ENCODE assay signal across 10 cellular contexts in the genomic region with DNA sequence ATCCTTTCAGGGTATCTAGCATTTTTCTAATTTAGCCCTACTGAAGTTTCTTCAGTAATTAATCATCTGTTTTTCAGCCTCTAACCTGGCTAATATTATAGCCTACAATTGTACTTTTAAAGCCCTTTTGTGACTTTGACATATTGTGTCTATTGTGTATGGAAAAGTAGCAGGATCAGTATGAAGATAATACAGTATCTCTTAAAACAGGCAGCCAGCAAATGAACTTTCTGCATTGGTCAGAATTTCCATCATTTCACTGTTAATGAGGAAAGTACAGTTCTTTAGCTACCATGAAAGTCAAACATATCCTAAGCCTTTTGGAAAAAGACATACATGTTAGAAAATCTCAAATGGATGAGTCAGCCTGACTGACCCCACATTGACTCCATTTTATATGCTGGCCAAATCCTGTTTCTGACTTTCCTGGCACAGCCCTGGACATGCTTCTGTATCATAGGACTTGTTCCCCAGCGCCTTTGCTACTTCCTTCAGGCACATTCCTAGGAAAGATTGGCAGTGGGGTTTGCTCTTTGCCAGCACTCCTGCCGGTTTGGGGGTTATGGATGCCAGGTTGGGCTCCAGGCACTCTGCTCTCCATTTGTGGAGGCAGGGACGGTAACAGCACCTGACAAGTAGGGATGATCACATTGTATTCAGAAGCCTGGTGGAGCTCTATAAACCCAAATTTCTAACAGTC. TPM values are rescaled to one million over a fixed set of nuclear protein-coding genes. Genes with fewer than 3 reads are reported as not detected.
DNase-seq lines count a peak whose midpoint lies in the region; ATAC-seq and TF ChIP-seq lines count a peak whose summit lies in the region.
"Had no signal": no experiment of that assay in that cellular context is flagged by ENCODE, and none has a peak within 500 bp of the region (broad histone marks: within the 10 kb centered on the region; RNA-seq: fewer than 3 reads in every experiment).

No MANE protein-coding gene starts in this region.

- H3K4me1 ChIP-seq in HEK293 (ENCODE audit: control insufficient read depth, insufficient read depth, low read length) = peaks cover 19% of the 10 kb centered on the region
- peaks cover 10 to 91% (median 16%) of the 10 kb centered on the region in 3 donors for H3K4me1 ChIP-seq in gastroesophageal sphincter
- H3K4me1 ChIP-seq in spleen = peaks cover 23 to 83% (median 54%) of the 10 kb centered on the region in 6 donors

- peaks cover 75% of the 10 kb centered on the region for H3K4me1 Mint-ChIP-seq in activated CD8-positive, alpha-beta T cell treated with anti-CD3 and anti-CD28 coated beads, Interleukin-2, amount 10 ng/mL, durations not matched to agents 7 days and 5 days (ENCODE audit: low read depth)

- H3K27me3 ChIP-seq in gastroesophageal sphincter (no peaks in the 10 kb centered on the region), spleen (replicated peaks in 1 of 7) (no peaks in the 10 kb centered on the region)

- no peak overlapping the region for H3K4me3 ChIP-seq in HEK293 (ENCODE audit: low read depth, low read length)
- no peak overlapping the region for H3K4me3 ChIP-seq in gastroesophageal sphincter
- no peak overlapping the region for H3K4me3 ChIP-seq in spleen

- ATAC-seq in activated CD8-positive, alpha-beta T cell treated with anti-CD3 and anti-CD28 coated beads, Interleukin-2, amount 10 ng/mL, durations not matched to agents 7 days and 5 days = no peak
- ATAC-seq in gastroesophageal sphincter (peak; percentile 65), HG03045 (IDR thresholded peaks at IDR 0.05; ENCODE audit: unreplicated experiment) (no peak), HG03095 (IDR thresholded peaks at IDR 0.05; ENCODE audit: unreplicated experiment) (no peak)

- H3K36me3 Mint-ChIP-seq in activated CD8-positive, alpha-beta T cell treated with anti-CD3 and anti-CD28 coated beads, Interleukin-2, amount 10 ng/mL, durations not matched to agents 7 days and 5 days (ENCODE audit: low read depth) = peaks cover 51% of the 10 kb centered on the region

- no peak for TF ChIP-seq CTCF in HEK293 (tag by site-specific recombination; IDR thresholded peaks at IDR 0.05)
- TF ChIP-seq CTCF in gastroesophageal sphincter (IDR thresholded peaks at IDR 0.05) = no peak
- TF ChIP-seq CTCF in spleen (IDR thresholded peaks at IDR 0.05 in 8 of 11, conservative IDR thresholded peaks at IDR 0.05 in 3 of 11) = no peak

- H3K27ac ChIP-seq in HEK293 (ENCODE audit: extremely low read depth, low read depth, low read length) = no peak overlapping the region
- peak overlapping the region in 3 of 4 donors; percentile 37 to 56 (median 46) for H3K27ac ChIP-seq in gastroesophageal sphincter
- H3K27ac ChIP-seq in spleen = peak overlapping the region in 7 of 8 donors; percentile 9 to 59 (median 40)

- 7 to 21% methylated on average over 2 of the region's 3 CpGs for WGBS in gastroesophageal sphincter (ENCODE audit: low coverage in 1 of 2), 2 donors
- 42 to 70% (median 60%) methylated on average over 3 of the region's 3 CpGs for WGBS in spleen, 5 donors

- DNase-seq in activated CD8-positive, alpha-beta T cell treated with anti-CD3 and anti-CD28 coated beads, Interleukin-2, amount 10 ng/mL, durations not matched to agents 7 days and 5 days = no peak
- peak; percentile 47 for DNase-seq in spleen
- no peak for DNase-seq in T-helper 9 cell
- no peak for DNase-seq in NCI-H2081 treated with DMSO at 0.1 percent for 48 hours (lab: John Stamatoyannopoulos, UW)
- DNase-seq: NCI-H526 treated with DMSO at 0.1 percent for 48 hours had no signal

- TF ChIP-seq EP300 in gastroesophageal sphincter (IDR thresholded peaks at IDR 0.05) = no peak

- no peaks in the 10 kb centered on the region for H3K9me3 Mint-ChIP-seq in activated CD8-positive, alpha-beta T cell treated with anti-CD3 and anti-CD28 coated beads, Interleukin-2, amount 10 ng/mL, durations not matched to agents 7 days and 5 days (ENCODE audit: insufficient read depth)
- H3K9me3 Mint-ChIP-seq: central memory CD8-positive, alpha-beta T cell had no signal

- H3K36me3 ChIP-seq in HEK293 (ENCODE audit: control insufficient read depth in 2 of 2, insufficient read depth in 1 of 2, low read length in 2 of 2) (peaks cover 0 to 10% of the 10 kb centered on the region in 2 experiments; a peak in 1 of 3 replicates), gastroesophageal sphincter (peaks cover 0 to 29% of the 10 kb centered on the region in 2 donors), spleen (peaks cover 0 to 50% (median 8%) of the 10 kb centered on the region in 6 donors)

- TF ChIP-seq POLR2A in gastroesophageal sphincter (IDR thresholded peaks at IDR 0.05) (no peak), spleen (IDR thresholded peaks at IDR 0.05) (no peak)

- POLR2A ChIA-PET in HEK293 (lab: Yijun Ruan, JAX) = no interaction called here
- POLR2A ChIA-PET in activated CD8-positive, alpha-beta T cell treated with anti-CD3 and anti-CD28 coated beads, Interleukin-2, amount 10 ng/mL, durations not matched to agents 7 days and 5 days (lab: Charles Lee) = no interaction called here

- H3K4me3 Mint-ChIP-seq in activated CD8-positive, alpha-beta T cell treated with anti-CD3 and anti-CD28 coated beads, Interleukin-2, amount 10 ng/mL, durations not matched to agents 7 days and 5 days = no peak overlapping the region

- no peaks in the 10 kb centered on the region for H3K27me3 Mint-ChIP-seq in activated CD8-positive, alpha-beta T cell treated with anti-CD3 and anti-CD28 coated beads, Interleukin-2, amount 10 ng/mL, durations not matched to agents 7 days and 5 days (ENCODE audit: low read depth)
- H3K27me3 Mint-ChIP-seq: central memory CD8-positive, alpha-beta T cell had no signal

- H3K27ac Mint-ChIP-seq in activated CD8-positive, alpha-beta T cell treated with anti-CD3 and anti-CD28 coated beads, Interleukin-2, amount 10 ng/mL, durations not matched to agents 7 days and 5 days = peak overlapping the region; percentile 53

- intact Hi-C loops in spleen (cut with DNase I; ENCODE audit: low total_unique reads) = no loop called here

- H3K9me3 ChIP-seq in HEK293 (ENCODE audit: control insufficient read depth, insufficient read depth, low read depth, low read length) (no peaks in the 10 kb centered on the region), gastroesophageal sphincter (no peaks in the 10 kb centered on the region), spleen (no peaks in the 10 kb centered on the region)

- CTCF ChIA-PET in HEK293 (lab: Yijun Ruan, JAX) = interaction anchor here (0.6 to 9.2 kb wide), 3 partner anchors 10 to 260 kb away, joined by 3 to 79 read pairs (median 4); no protein-coding TSS in a partner anchor
- CTCF ChIA-PET in activated CD8-positive, alpha-beta T cell treated with anti-CD3 and anti-CD28 coated beads, Interleukin-2, amount 10 ng/mL, durations not matched to agents 7 days and 5 days (lab: Charles Lee) = interaction anchor here (1.0 to 20.5 kb wide), 5 partner anchors 10 to 109 kb away, joined by 3 to 217 read pairs (median 8); no protein-coding TSS in a partner anchor

TF ChIP-seq in HEK293, 187 proteins besides CTCF, POLR2A, EP300 and RAD21:
- TF ChIP-seq ZBTB10 (tag by site-specific recombination; IDR thresholded peaks at IDR 0.05) (no peak), PRDM1 (tag by site-specific recombination; IDR thresholded peaks at IDR 0.05) (peak; percentile 69), ZNF335 (tag by site-specific recombination; conservative IDR thresholded peaks at IDR 0.05) (peak; percentile 29; the same call in 1 of the 2 replicates), PRDM6 (tag by site-specific recombination; IDR thresholded peaks at IDR 0.05) (0 out of 2 replicates have a peak, but pooled peaks have one; percentile 8)
TF ChIP-seq in HEK293: peak in this region for 3.

RNA-seq across cellular contexts. Expression of gene TOP1, which starts 43.6 kb away (rescaled TPM):
- 10 to 100 TPM; 89.1 to 91.5 TPM for total RNA-seq in activated CD8-positive, alpha-beta T cell treated with anti-CD3 and anti-CD28 coated beads, Interleukin-2, amount 10 ng/mL, durations not matched to agents 7 days and 5 days
- 10 to 100 TPM; 22.0 to 31.6 (median 28.8) TPM for total RNA-seq in gastroesophageal sphincter
- total RNA-seq in spleen = 10 to 100 TPM; 40.3 to 74.6 (median 52.7) TPM
- 10 to 100 TPM; 20.7 to 32.0 (median 27.4) TPM for polyA plus RNA-seq in spleen
